22 cellular contexts compared by ENCODE assay signal in genomic region chrX:11408111-11408405, GRCh38.
DNase-seq lines count a peak whose midpoint lies in the region; ATAC-seq, FAIRE-seq and TF ChIP-seq lines count a peak whose summit lies in the region.
"Had no signal": no experiment of that assay in that cellular context is flagged by ENCODE, and none has a peak within 500 bp of the region (broad histone marks: within the 10 kb centered on the region; RNA-seq: fewer than 3 reads in every experiment).

No MANE protein-coding gene starts in this region.

- no peak overlapping the region for H3K9ac ChIP-seq in astrocyte (ENCODE audit: low read length)
- H3K9ac ChIP-seq: BLaER1 had no signal

- no peaks in the 10 kb centered on the region for H3K36me3 Mint-ChIP-seq in CD8-positive, alpha-beta memory T cell
- H3K36me3 Mint-ChIP-seq in astrocyte (ENCODE audit: low read depth, unreplicated experiment) = no peaks in the 10 kb centered on the region
- H3K36me3 Mint-ChIP-seq in type B pancreatic cell = no peaks in the 10 kb centered on the region
- H3K36me3 Mint-ChIP-seq: CD4-positive, CD25-positive, alpha-beta regulatory T cell had no signal

- no peak for DNase-seq in CD8-positive, alpha-beta memory T cell
- DNase-seq in astrocyte (ENCODE audit: low read depth) (no peak), epithelial cell of prostate (ENCODE audit: low read depth, low spot score) (no peak), type B pancreatic cell (ENCODE audit: extremely low spot score, unreplicated experiment) (no peak), NCI-H1436 treated with DMSO at 0.1 percent for 48 hours (lab: John Stamatoyannopoulos, UW) (no peak)
- DNase-seq in stimulated activated CD4-positive, alpha-beta T cell treated with anti-CD3 and anti-CD28 coated beads, Interleukin-2, amount 100 ng/mL, for 48 hours = no peak
- DNase-seq: Calu3; CD4-positive, CD25-positive, alpha-beta regulatory T cell; COR-L47; DMS153; DND-41; H9 had no signal

- no peak for ATAC-seq in GM18861 (IDR thresholded peaks at IDR 0.05; ENCODE audit: unreplicated experiment)
- ATAC-seq: GM23338, HCT116 had no signal

- no peaks in the 10 kb centered on the region for H3K36me3 ChIP-seq in CD8-positive, alpha-beta memory T cell (ENCODE audit: insufficient read depth, low read length)
- H3K36me3 ChIP-seq in astrocyte (ENCODE audit: insufficient read depth, low read length) = no peaks in the 10 kb centered on the region
- H3K36me3 ChIP-seq: BLaER1 had no signal

- H3K9me3 Mint-ChIP-seq in CD8-positive, alpha-beta memory T cell = peaks cover 0 to 5% (median 0%) of the 10 kb centered on the region in 5 donors
- H3K9me3 Mint-ChIP-seq in astrocyte (ENCODE audit: unreplicated experiment) (peaks cover 1% of the 10 kb centered on the region), type B pancreatic cell (peaks cover 4% of the 10 kb centered on the region)
- H3K9me3 Mint-ChIP-seq: GM23338 had no signal

- no peak overlapping the region for H3K4me3 Mint-ChIP-seq in CD8-positive, alpha-beta memory T cell
- H3K4me3 Mint-ChIP-seq in astrocyte (ENCODE audit: unreplicated experiment) = no peak overlapping the region
- H3K4me3 Mint-ChIP-seq in type B pancreatic cell = peak overlapping the region; percentile 46
- H3K4me3 Mint-ChIP-seq: B cell; CD4-positive, CD25-positive, alpha-beta regulatory T cell; GM23338; H9 had no signal

- no peaks in the 10 kb centered on the region for H3K79me2 ChIP-seq in astrocyte (ENCODE audit: insufficient read depth, low read length)

- H3K4me1 ChIP-seq in CD8-positive, alpha-beta memory T cell (ENCODE audit: insufficient read depth, low read length) = no peaks in the 10 kb centered on the region
- H3K4me1 ChIP-seq in astrocyte (ENCODE audit: insufficient read depth, low read length) = no peaks in the 10 kb centered on the region

- H4K20me1 ChIP-seq in astrocyte (ENCODE audit: insufficient read depth, low read length) = no peaks in the 10 kb centered on the region
- H4K20me1 ChIP-seq: BLaER1 had no signal

- no peaks in the 10 kb centered on the region for H3K27me3 ChIP-seq in CD8-positive, alpha-beta memory T cell (ENCODE audit: insufficient read depth, low read length, poor library complexity, severe bottlenecking)
- H3K27me3 ChIP-seq in astrocyte (ENCODE audit: insufficient read depth, low read length) = no peaks in the 10 kb centered on the region

- CTCF ChIA-PET in CD8-positive, alpha-beta memory T cell (lab: Charles Lee) = no interaction called here

- H3K9me3 ChIP-seq in CD8-positive, alpha-beta memory T cell (ENCODE audit: low read length) = no peaks in the 10 kb centered on the region
- no peaks in the 10 kb centered on the region for H3K9me3 ChIP-seq in astrocyte (ENCODE audit: insufficient read depth, low read depth, low read length)
- H3K9me3 ChIP-seq: BLaER1 had no signal

- peak; percentile 81 for FAIRE-seq in astrocyte (lab: Jason Lieb, UNC)
- FAIRE-seq: A204.1, G401.6, GM12892 had no signal

- H3K4me1 Mint-ChIP-seq in CD8-positive, alpha-beta memory T cell = no peaks in the 10 kb centered on the region
- peaks cover 6% of the 10 kb centered on the region for H3K4me1 Mint-ChIP-seq in astrocyte (ENCODE audit: low read depth, unreplicated experiment)
- no peaks in the 10 kb centered on the region for H3K4me1 Mint-ChIP-seq in type B pancreatic cell (ENCODE audit: unreplicated experiment)
- H3K4me1 Mint-ChIP-seq: B cell; CD4-positive, CD25-positive, alpha-beta regulatory T cell; GM23338; H9 had no signal

- H2AFZ ChIP-seq in astrocyte (ENCODE audit: low read depth, low read length) = no peak overlapping the region
- H2AFZ ChIP-seq: GM23338 had no signal

- POLR2A ChIA-PET in CD8-positive, alpha-beta memory T cell (lab: Charles Lee) = no interaction called here

- TF ChIP-seq CTCF in astrocyte (IDR thresholded peaks at IDR 0.05; ENCODE audit: insufficient read depth, low read depth, low read length) = no peak
- TF ChIP-seq CTCF in type B pancreatic cell (conservative IDR thresholded peaks at IDR 0.05) = no peak

- no peak overlapping the region for H3K4me2 ChIP-seq in astrocyte (ENCODE audit: low read length)
- H3K4me2 ChIP-seq: BLaER1, GM23338 had no signal

- H3K27ac Mint-ChIP-seq in CD8-positive, alpha-beta memory T cell = no peak overlapping the region
- H3K27ac Mint-ChIP-seq in astrocyte (ENCODE audit: unreplicated experiment) (no peak overlapping the region), type B pancreatic cell (no peak overlapping the region)
- H3K27ac Mint-ChIP-seq: B cell; CD4-positive, CD25-positive, alpha-beta regulatory T cell; GM23338; H9 had no signal

- no peak overlapping the region for H3K4me3 ChIP-seq in CD8-positive, alpha-beta memory T cell (ENCODE audit: low read length)
- no peak overlapping the region for H3K4me3 ChIP-seq in astrocyte (ENCODE audit: insufficient read depth, low read depth, low read length)
- H3K4me3 ChIP-seq: BLaER1, GM23338 had no signal

- H3K27me3 Mint-ChIP-seq in CD8-positive, alpha-beta memory T cell = peaks cover 0 to 2% of the 10 kb centered on the region in 2 donors
- H3K27me3 Mint-ChIP-seq in astrocyte (ENCODE audit: low read depth, unreplicated experiment) (no peaks in the 10 kb centered on the region), type B pancreatic cell (no peaks in the 10 kb centered on the region)
- H3K27me3 Mint-ChIP-seq: B cell; CD4-positive, CD25-positive, alpha-beta regulatory T cell had no signal

- H3K27ac ChIP-seq in CD8-positive, alpha-beta memory T cell (ENCODE audit: low read depth, low read length) = peak overlapping the region; percentile 60
- H3K27ac ChIP-seq in astrocyte (ENCODE audit: low read depth, low read length) (no peak overlapping the region), epithelial cell of prostate (peak overlapping the region; percentile 32)
- H3K27ac ChIP-seq: 22Rv1, BLaER1, C4-2B had no signal
